In the genomic region with DNA sequence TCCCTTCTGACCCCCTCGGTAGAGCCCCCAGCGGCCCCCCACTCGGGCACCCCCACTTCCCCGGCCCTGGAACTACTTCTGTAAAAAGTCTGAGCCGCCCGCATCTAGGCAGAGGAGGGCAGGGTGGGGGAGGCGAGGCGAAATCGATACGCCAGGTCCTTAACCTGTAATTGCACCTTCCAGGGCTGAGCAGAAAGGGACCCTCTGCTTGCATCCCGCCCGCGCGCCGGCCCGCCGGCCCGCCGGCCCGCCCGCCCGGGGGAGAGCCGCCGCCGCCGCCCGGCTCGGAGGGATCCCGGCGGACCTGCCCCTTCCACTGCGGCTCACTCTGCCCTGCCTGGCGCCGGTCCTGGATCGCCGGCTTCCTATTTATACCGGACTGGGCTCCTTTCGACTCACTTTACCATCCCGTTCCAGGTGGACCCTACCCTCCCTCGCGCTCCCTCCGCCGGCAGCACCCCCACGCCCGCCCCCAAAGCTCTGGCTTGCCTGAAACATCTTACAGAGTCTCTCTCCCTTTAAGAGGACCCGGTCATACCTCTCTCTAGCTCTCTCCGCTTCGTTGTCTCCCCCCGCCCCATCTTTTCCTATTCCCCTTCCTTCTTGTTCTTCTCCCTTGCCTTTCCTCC, we compare ENCODE assay signal across 9 cellular contexts. TPM values are rescaled to one million over a fixed set of nuclear protein-coding genes. Genes with fewer than 3 reads are reported as not detected.
A peak's percentile ranks its signal among the peaks of the same experiment; 100 is the strongest.
DNase-seq lines count a peak whose midpoint lies in the region; ATAC-seq and TF ChIP-seq lines count a peak whose summit lies in the region.
"Had no signal": no experiment of that assay in that cellular context is flagged by ENCODE, and none has a peak within 500 bp of the region (broad histone marks: within the 10 kb centered on the region; RNA-seq: fewer than 3 reads in every experiment).

No MANE protein-coding gene starts in this region.

- H3K9me3 ChIP-seq in BLaER1 treated with 17β-estradiol and CSF1 and Interleukin-3, amounts not matched to agents 10 nM and 100 nM (replicated peaks in 1 of 11) = no peaks in the 10 kb centered on the region
- no peaks in the 10 kb centered on the region for H3K9me3 ChIP-seq in neural cell (ENCODE audit: low read length)
- H3K9me3 ChIP-seq: SJSA1 had no signal

- no peak for TF ChIP-seq EP300 in neural cell (conservative IDR thresholded peaks at IDR 0.05; ENCODE audit: poor library complexity, severe bottlenecking)

- H3K36me3 ChIP-seq in BLaER1 treated with 17β-estradiol and CSF1 and Interleukin-3, amounts not matched to agents 10 nM and 100 nM = no peaks in the 10 kb centered on the region
- no peaks in the 10 kb centered on the region for H3K36me3 ChIP-seq in neural cell (ENCODE audit: insufficient read depth, low read length)
- H3K36me3 ChIP-seq: SJSA1 had no signal

- DNase-seq in NCI-H1092 treated with DMSO at 0.1 percent for 48 hours (lab: John Stamatoyannopoulos, UW) (peak; percentile 49), ecto neural progenitor cell (ENCODE audit: low spot score) (peak; percentile 64), SW480 (ENCODE audit: low spot score) (no peak), globus pallidus (ENCODE audit: low spot score) (no peak)

- H3K27ac ChIP-seq in BLaER1 treated with 17β-estradiol and CSF1 and Interleukin-3, amounts not matched to agents 10 nM and 100 nM = no peak overlapping the region; a peak in 1 of 22 replicates
- no peak overlapping the region for H3K27ac ChIP-seq in neural cell (ENCODE audit: low read length)
- H3K27ac ChIP-seq: SJSA1 had no signal

- H3K4me3 ChIP-seq in BLaER1 treated with 17β-estradiol and CSF1 and Interleukin-3, amounts not matched to agents 10 nM and 100 nM = peak overlapping the region; percentile 50 to 71 (median 63)
- H3K4me3 ChIP-seq in neural cell (ENCODE audit: low read length) = peak overlapping the region; percentile 65
- H3K4me3 ChIP-seq: SJSA1 had no signal

- H3K9ac ChIP-seq in BLaER1 treated with 17β-estradiol and CSF1 and Interleukin-3, amounts not matched to agents 10 nM and 100 nM = peak overlapping the region in 9 of 11 experiments; percentile 15 to 71 (median 54); a peak in 14 of 22 replicates
- no peak overlapping the region for H3K9ac ChIP-seq in neural cell (ENCODE audit: low read length)

- H3K9me2 ChIP-seq in neural cell (ENCODE audit: insufficient read depth, low read length) = no peaks in the 10 kb centered on the region

- H3F3A ChIP-seq in neural cell (ENCODE audit: insufficient read depth, low read length, poor library complexity, severe bottlenecking) = no peaks in the 10 kb centered on the region

- no peaks in the 10 kb centered on the region for H3K79me2 ChIP-seq in neural cell (replicated peaks; ENCODE audit: insufficient read depth, low read length)

- H4K20me1 ChIP-seq in BLaER1 treated with 17β-estradiol and CSF1 and Interleukin-3, amounts not matched to agents 10 nM and 100 nM = peaks cover 0 to 23% (median 0%) of the 10 kb centered on the region in 11 experiments; a peak in 4 of 22 replicates
- no peaks in the 10 kb centered on the region for H4K20me1 ChIP-seq in neural cell (ENCODE audit: insufficient read depth)

- H3K4me1 ChIP-seq in BLaER1 treated with 17β-estradiol and CSF1 and Interleukin-3, amounts not matched to agents 10 nM and 100 nM = peaks cover 20 to 53% (median 41%) of the 10 kb centered on the region in 10 experiments; a peak in 19 of 20 replicates
- H3K4me1 ChIP-seq: SJSA1 had no signal

- peaks cover 35 to 74% (median 42%) of the 10 kb centered on the region in 11 experiments for H3K27me3 ChIP-seq in BLaER1 treated with 17β-estradiol and CSF1 and Interleukin-3, amounts not matched to agents 10 nM and 100 nM
- peaks cover 68% of the 10 kb centered on the region for H3K27me3 ChIP-seq in neural cell (ENCODE audit: insufficient read depth, low read depth, low read length)

- TF ChIP-seq CTCF in neural cell (IDR thresholded peaks at IDR 0.05; ENCODE audit: poor library complexity, severe bottlenecking) = no peak

- TF ChIP-seq RAD21 in neural cell (conservative IDR thresholded peaks at IDR 0.05) = no peak

- ATAC-seq in GM19328 (IDR thresholded peaks at IDR 0.05; ENCODE audit: unreplicated experiment) = no peak
- no peak for ATAC-seq in HG03469 (IDR thresholded peaks at IDR 0.05; ENCODE audit: unreplicated experiment)

- no peak overlapping the region for H2AFZ ChIP-seq in neural cell (ENCODE audit: low read depth, low read length)

- peak overlapping the region; percentile 84 to 99 (median 97) for H3K4me2 ChIP-seq in BLaER1 treated with 17β-estradiol and CSF1 and Interleukin-3, amounts not matched to agents 10 nM and 100 nM
- no peak overlapping the region for H3K4me2 ChIP-seq in neural cell (ENCODE audit: low read length)

TF ChIP-seq in neural cell, 6 proteins besides CTCF, POLR2A, EP300 and RAD21:
- TF ChIP-seq, protein P1, sequence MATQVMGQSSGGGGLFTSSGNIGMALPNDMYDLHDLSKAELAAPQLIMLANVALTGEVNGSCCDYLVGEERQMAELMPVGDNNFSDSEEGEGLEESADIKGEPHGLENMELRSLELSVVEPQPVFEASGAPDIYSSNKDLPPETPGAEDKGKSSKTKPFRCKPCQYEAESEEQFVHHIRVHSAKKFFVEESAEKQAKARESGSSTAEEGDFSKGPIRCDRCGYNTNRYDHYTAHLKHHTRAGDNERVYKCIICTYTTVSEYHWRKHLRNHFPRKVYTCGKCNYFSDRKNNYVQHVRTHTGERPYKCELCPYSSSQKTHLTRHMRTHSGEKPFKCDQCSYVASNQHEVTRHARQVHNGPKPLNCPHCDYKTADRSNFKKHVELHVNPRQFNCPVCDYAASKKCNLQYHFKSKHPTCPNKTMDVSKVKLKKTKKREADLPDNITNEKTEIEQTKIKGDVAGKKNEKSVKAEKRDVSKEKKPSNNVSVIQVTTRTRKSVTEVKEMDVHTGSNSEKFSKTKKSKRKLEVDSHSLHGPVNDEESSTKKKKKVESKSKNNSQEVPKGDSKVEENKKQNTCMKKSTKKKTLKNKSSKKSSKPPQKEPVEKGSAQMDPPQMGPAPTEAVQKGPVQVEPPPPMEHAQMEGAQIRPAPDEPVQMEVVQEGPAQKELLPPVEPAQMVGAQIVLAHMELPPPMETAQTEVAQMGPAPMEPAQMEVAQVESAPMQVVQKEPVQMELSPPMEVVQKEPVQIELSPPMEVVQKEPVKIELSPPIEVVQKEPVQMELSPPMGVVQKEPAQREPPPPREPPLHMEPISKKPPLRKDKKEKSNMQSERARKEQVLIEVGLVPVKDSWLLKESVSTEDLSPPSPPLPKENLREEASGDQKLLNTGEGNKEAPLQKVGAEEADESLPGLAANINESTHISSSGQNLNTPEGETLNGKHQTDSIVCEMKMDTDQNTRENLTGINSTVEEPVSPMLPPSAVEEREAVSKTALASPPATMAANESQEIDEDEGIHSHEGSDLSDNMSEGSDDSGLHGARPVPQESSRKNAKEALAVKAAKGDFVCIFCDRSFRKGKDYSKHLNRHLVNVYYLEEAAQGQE (IDR thresholded peaks at IDR 0.05; ENCODE audit: borderline replicate concordance) = no peak
- TF ChIP-seq POLR2AphosphoS5 (IDR thresholded peaks at IDR 0.05) = no peak
- no peak for TF ChIP-seq MXI1 (conservative IDR thresholded peaks at IDR 0.05; ENCODE audit: poor library complexity, severe bottlenecking)
- TF ChIP-seq TAF1 (IDR thresholded peaks at IDR 0.05; ENCODE audit: low read depth) = no peak
- TF ChIP-seq EZH2 (IDR thresholded peaks at IDR 0.05; ENCODE audit: borderline replicate concordance, insufficient read depth, low read length, poor library complexity, severe bottlenecking) = no peak
- no peak for TF ChIP-seq SMC3 (conservative IDR thresholded peaks at IDR 0.05; ENCODE audit: poor library complexity)

RNA-seq across cellular contexts. Expression of gene KLHL14, which starts 0.8 kb away (rescaled TPM):
- polyA plus RNA-seq in neural cell = 0.33 and 0.90 TPM in 2 replicates
- polyA minus RNA-seq in neural cell = 0.24 TPM in 1 of 2 replicates, not detected in the other

Comparison
In these comparisons a context has a peak if more than half of its experiments do, and no peak if none do; other contexts are left out.
1. DNase-seq: peak in NCI-H1092 treated with DMSO at 0.1 percent for 48 hours (single experiment) and ecto neural progenitor cell (single experiment); none in SW480 (single experiment) and globus pallidus (single experiment).